In the genomic region with DNA sequence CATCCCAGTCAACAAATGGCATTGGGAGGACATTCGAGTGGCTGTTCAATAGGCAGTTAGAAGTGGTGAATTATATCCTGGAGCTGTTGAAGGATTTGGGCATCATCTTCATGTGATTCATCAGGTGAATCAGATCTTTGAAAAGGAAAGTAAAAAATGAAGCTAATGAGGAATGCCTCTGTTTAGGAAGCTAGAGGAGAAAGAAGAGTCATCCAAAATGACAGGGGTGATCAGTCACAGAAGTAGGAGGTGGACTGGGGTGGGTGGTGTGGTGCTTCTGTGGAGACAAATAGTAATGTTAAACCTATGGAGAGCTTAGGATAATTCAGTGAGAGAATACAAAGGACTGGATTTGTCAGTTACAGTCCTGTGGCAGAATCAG, we compare ENCODE assay signal across 11 cellular contexts. TPM values are rescaled to one million over a fixed set of nuclear protein-coding genes. Genes with fewer than 3 reads are reported as not detected.
A peak's percentile ranks its signal among the peaks of the same experiment; 100 is the strongest.
DNase-seq lines count a peak whose midpoint lies in the region; ATAC-seq and TF ChIP-seq lines count a peak whose summit lies in the region.
"Had no signal": no experiment of that assay in that cellular context is flagged by ENCODE, and none has a peak within 500 bp of the region (broad histone marks: within the 10 kb centered on the region; RNA-seq: fewer than 3 reads in every experiment).

No MANE protein-coding gene starts in this region.

- no peaks in the 10 kb centered on the region for H3K36me3 ChIP-seq in endodermal cell (ENCODE audit: control insufficient read depth, insufficient read depth, low read length)
- H3K36me3 ChIP-seq: prostate gland had no signal

- peak; percentile 55 for DNase-seq in activated CD4-positive, alpha-beta T cell treated with anti-CD3 and anti-CD28 coated beads, Interleukin-2, amount 10 ng/mL, durations not matched to agents 24 days and 14 days
- no peak for DNase-seq in activated CD4-positive, alpha-beta T cell treated with anti-CD3 and anti-CD28 coated beads, Interleukin-2, amount 50 U/mL, for 1 hour
- DNase-seq in RKO (ENCODE audit: low spot score): peak; percentile 92
- DNase-seq in endodermal cell: peak; percentile 29
- DNase-seq in stimulated activated effector memory CD8-positive, alpha-beta T cell treated with anti-CD3 and anti-CD28 coated beads, Interleukin-12 subunit alpha, Interleukin-12 subunit beta, amount 100 ng/mL, for 72 hours (ENCODE audit: low spot score in 2 of 2): no peak
- DNase-seq in DMS 273 treated with DMSO at 0.1 percent for 48 hours (lab: John Stamatoyannopoulos, UW): no peak
- no peak for DNase-seq in OCI-M2 (lab: John Stamatoyannopoulos, UW; ENCODE audit: unreplicated experiment)
- DNase-seq: COR-L47, heart left ventricle had no signal

- no peaks in the 10 kb centered on the region for H3K27me3 Mint-ChIP-seq in activated CD4-positive, alpha-beta T cell treated with anti-CD3 and anti-CD28 coated beads, Interleukin-2, amount 10 ng/mL, durations not matched to agents 24 days and 14 days
- H3K27me3 Mint-ChIP-seq in endodermal cell (ENCODE audit: insufficient read depth): no peaks in the 10 kb centered on the region

- no peaks in the 10 kb centered on the region for H3K4me1 ChIP-seq in endodermal cell (ENCODE audit: control insufficient read depth, insufficient read depth, low read length)

- H3K9ac ChIP-seq in endodermal cell (ENCODE audit: extremely low read depth, low read length, poor library complexity, severe bottlenecking): no peak overlapping the region

- peaks cover 28% of the 10 kb centered on the region for H3K4me1 Mint-ChIP-seq in activated CD4-positive, alpha-beta T cell treated with anti-CD3 and anti-CD28 coated beads, Interleukin-2, amount 10 ng/mL, durations not matched to agents 24 days and 14 days
- H3K4me1 Mint-ChIP-seq in endodermal cell: peaks cover 14% of the 10 kb centered on the region
- peaks cover 14% of the 10 kb centered on the region for H3K4me1 Mint-ChIP-seq in stimulated activated effector memory CD8-positive, alpha-beta T cell treated with anti-CD3 and anti-CD28 coated beads, Interleukin-12 subunit alpha, Interleukin-12 subunit beta, amount 100 ng/mL, for 72 hours

- no peaks in the 10 kb centered on the region for H3K9me3 Mint-ChIP-seq in activated CD4-positive, alpha-beta T cell treated with anti-CD3 and anti-CD28 coated beads, Interleukin-2, amount 10 ng/mL, durations not matched to agents 24 days and 14 days
- no peaks in the 10 kb centered on the region for H3K9me3 Mint-ChIP-seq in endodermal cell
- H3K9me3 Mint-ChIP-seq in stimulated activated effector memory CD8-positive, alpha-beta T cell treated with anti-CD3 and anti-CD28 coated beads, Interleukin-12 subunit alpha, Interleukin-12 subunit beta, amount 100 ng/mL, for 72 hours: no peaks in the 10 kb centered on the region

- no peak overlapping the region for H3K27ac ChIP-seq in endodermal cell (ENCODE audit: low read depth, low read length)
- H3K27ac ChIP-seq: prostate gland had no signal

- H3K4me3 ChIP-seq in endodermal cell (ENCODE audit: low read length): no peak overlapping the region
- H3K4me3 ChIP-seq: heart left ventricle, prostate gland had no signal

- no peak for TF ChIP-seq CTCF in endodermal cell (conservative IDR thresholded peaks at IDR 0.05)

- H3K36me3 Mint-ChIP-seq in activated CD4-positive, alpha-beta T cell treated with anti-CD3 and anti-CD28 coated beads, Interleukin-2, amount 10 ng/mL, durations not matched to agents 24 days and 14 days (ENCODE audit: low read depth): peaks cover 17% of the 10 kb centered on the region
- H3K36me3 Mint-ChIP-seq in endodermal cell (ENCODE audit: low read depth): peaks cover 1% of the 10 kb centered on the region
- peaks cover 7% of the 10 kb centered on the region for H3K36me3 Mint-ChIP-seq in stimulated activated effector memory CD8-positive, alpha-beta T cell treated with anti-CD3 and anti-CD28 coated beads, Interleukin-12 subunit alpha, Interleukin-12 subunit beta, amount 100 ng/mL, for 72 hours

- intact Hi-C loops in activated CD4-positive, alpha-beta T cell treated with anti-CD3 and anti-CD28 coated beads, Interleukin-2, amount 10 ng/mL, durations not matched to agents 24 days and 14 days (cut with micrococcal nuclease): no loop called here

- H3K9me3 ChIP-seq in endodermal cell (ENCODE audit: control insufficient read depth, low read length): no peaks in the 10 kb centered on the region
- H3K9me3 ChIP-seq: heart left ventricle, prostate gland had no signal

- no peak overlapping the region for H3K4me3 Mint-ChIP-seq in activated CD4-positive, alpha-beta T cell treated with anti-CD3 and anti-CD28 coated beads, Interleukin-2, amount 10 ng/mL, durations not matched to agents 24 days and 14 days
- no peak overlapping the region for H3K4me3 Mint-ChIP-seq in endodermal cell
- no peak overlapping the region for H3K4me3 Mint-ChIP-seq in stimulated activated effector memory CD8-positive, alpha-beta T cell treated with anti-CD3 and anti-CD28 coated beads, Interleukin-12 subunit alpha, Interleukin-12 subunit beta, amount 100 ng/mL, for 72 hours

- 86 to 92% methylated on average over 1 of the region's 1 CpG for WGBS in endodermal cell (ENCODE audit: insufficient coverage in 1 of 2, insufficient read length in 1 of 2), 2 experiments

- no peaks in the 10 kb centered on the region for H3K27me3 ChIP-seq in endodermal cell (ENCODE audit: control insufficient read depth, insufficient read depth, low read length, poor library complexity, severe bottlenecking)
- H3K27me3 ChIP-seq: heart left ventricle had no signal

- peak; percentile 29 for ATAC-seq in stimulated activated effector memory CD8-positive, alpha-beta T cell treated with anti-CD3 and anti-CD28 coated beads, Interleukin-12 subunit alpha, Interleukin-12 subunit beta, amount 100 ng/mL, for 72 hours
- ATAC-seq in HG03039 (IDR thresholded peaks at IDR 0.05; ENCODE audit: unreplicated experiment): no peak

- H3K27ac Mint-ChIP-seq in activated CD4-positive, alpha-beta T cell treated with anti-CD3 and anti-CD28 coated beads, Interleukin-2, amount 10 ng/mL, durations not matched to agents 24 days and 14 days: peak overlapping the region; percentile 39
- H3K27ac Mint-ChIP-seq in endodermal cell: peak overlapping the region; percentile 13
- H3K27ac Mint-ChIP-seq in stimulated activated effector memory CD8-positive, alpha-beta T cell treated with anti-CD3 and anti-CD28 coated beads, Interleukin-12 subunit alpha, Interleukin-12 subunit beta, amount 100 ng/mL, for 72 hours: peak overlapping the region; percentile 24

RNA-seq across cellular contexts. Expression of a gene that starts 32.7 kb away (rescaled TPM):
- total RNA-seq in activated CD4-positive, alpha-beta T cell treated with anti-CD3 and anti-CD28 coated beads, Interleukin-2, amount 10 ng/mL, durations not matched to agents 24 days and 14 days: 26.4 and 29.4 TPM in 2 replicates
- 10 to 100 TPM; 20.6 to 21.3 TPM for total RNA-seq in endodermal cell
- polyA plus RNA-seq in endodermal cell (2013, experiment 1 of 2): 19.2 TPM
- polyA plus RNA-seq in endodermal cell (2013, experiment 2 of 2): 18.2 TPM

Comparison
In these comparisons a context has a peak if more than half of its experiments do, and no peak if none do; other contexts are left out.
1. DNase-seq: peak in activated CD4-positive, alpha-beta T cell treated with anti-CD3 and anti-CD28 coated beads, Interleukin-2, amount 10 ng/mL, durations not matched to agents 24 days and 14 days (single experiment), RKO (single experiment) and endodermal cell (single experiment); none in activated CD4-positive, alpha-beta T cell treated with anti-CD3 and anti-CD28 coated beads, Interleukin-2, amount 50 U/mL, for 1 hour (single experiment), stimulated activated effector memory CD8-positive, alpha-beta T cell treated with anti-CD3 and anti-CD28 coated beads, Interleukin-12 subunit alpha, Interleukin-12 subunit beta, amount 100 ng/mL, for 72 hours (0 of 2), DMS 273 treated with DMSO at 0.1 percent for 48 hours (single experiment) and OCI-M2 (single experiment).
2. Peak in every context shown above with its lines, with median percentiles within 50 percentile points of each other: H3K27ac Mint-ChIP-seq.